12 cellular contexts compared by ENCODE assay signal in the genomic region with DNA sequence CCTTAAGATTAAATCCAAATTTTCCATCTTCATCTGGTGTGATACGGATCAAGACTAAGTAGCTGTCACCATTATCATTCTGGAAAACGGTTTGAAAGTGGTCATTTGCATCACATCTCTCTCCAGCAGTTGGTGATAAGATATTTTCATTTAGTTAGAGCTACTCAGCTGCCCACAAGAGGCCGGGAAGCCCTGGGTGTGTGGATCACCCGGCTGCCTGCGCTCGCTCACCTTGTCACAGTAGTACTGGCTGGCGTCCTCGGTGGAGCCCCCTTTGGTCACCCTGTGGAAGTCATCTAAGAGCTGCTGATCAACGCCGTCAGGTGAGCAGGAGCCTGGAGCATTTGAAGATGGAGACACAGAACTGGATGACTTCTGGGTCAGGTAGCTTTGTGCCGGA.
A peak's percentile ranks its signal among the peaks of the same experiment; 100 is the strongest.
DNase-seq lines count a peak whose midpoint lies in the region; ATAC-seq, FAIRE-seq and TF ChIP-seq lines count a peak whose summit lies in the region.
"Had no signal": no experiment of that assay in that cellular context is flagged by ENCODE, and none has a peak within 500 bp of the region (broad histone marks: within the 10 kb centered on the region; RNA-seq: fewer than 3 reads in every experiment).

No MANE protein-coding gene starts in this region.

- H2AK5ac ChIP-seq in H1 (ENCODE audit: low read depth, low read length) = no peak overlapping the region

- TF ChIP-seq RAD21 in HepG2 (CRISPR knock-in tag; IDR thresholded peaks at IDR 0.05) (no peak), H1 (IDR thresholded peaks at IDR 0.05 in 1 of 2, conservative IDR thresholded peaks at IDR 0.05 in 1 of 2; ENCODE audit: low read depth in 2 of 2, low read length in 2 of 2) (peak; percentile 37 to 44; a peak in 3 of 4 replicates)

- FAIRE-seq in HepG2 (lab: Jason Lieb, UNC) (no peak), H1 (lab: Jason Lieb, UNC) (no peak)

- H3K4me3 ChIP-seq in HepG2 (replicated peaks in 1 of 3; ENCODE audit: insufficient read depth in 1 of 3, low read depth in 2 of 3, low read length in 3 of 3) = no peak overlapping the region
- H3K4me3 ChIP-seq in right lobe of liver = no peak overlapping the region
- H3K4me3 ChIP-seq in NT2/D1 (ENCODE audit: insufficient read length, low read depth) = no peak overlapping the region
- H3K4me3 ChIP-seq in H1 (ENCODE audit: extremely low read depth in 1 of 4, insufficient read depth in 2 of 4, low read depth in 3 of 4, low read length in 4 of 4) = 0 out of 8 replicates have a peak overlapping the region, but pooled peaks of 1 of the 4 experiments have one; percentile 0
- H3K4me3 ChIP-seq in upper lobe of right lung = no peak overlapping the region
- H3K4me3 ChIP-seq: skin epidermis had no signal

- H3K56ac ChIP-seq in H1 (replicated peaks; ENCODE audit: insufficient read length, low read depth, low read length) = no peak overlapping the region

- in situ Hi-C loops in HepG2 (cut with HindIII; ENCODE audit: extremely low pct_ligation_motif_present, low pct_unique_long_range_greater_than_20kb) = no loop called here

- no peak overlapping the region for H3K4me2 ChIP-seq in HepG2 (ENCODE audit: low read depth, low read length)
- peak overlapping the region; percentile 18 to 30; a peak in 3 of 4 replicates for H3K4me2 ChIP-seq in H1 (ENCODE audit: insufficient read depth in 1 of 2, low read depth in 2 of 2, low read length in 2 of 2)

- no peak overlapping the region for H2BK20ac ChIP-seq in H1 (ENCODE audit: low read length)

- no peak overlapping the region for H2BK120ac ChIP-seq in H1 (replicated peaks; ENCODE audit: low read depth, low read length)

- H3K27ac ChIP-seq in HepG2 (ENCODE audit: extremely low read length, insufficient read depth, low read length) (no peak overlapping the region), right lobe of liver (no peak overlapping the region), H1 (ENCODE audit: low read depth, low read length) (no peak overlapping the region), upper lobe of right lung (no peak overlapping the region)
- H3K27ac ChIP-seq: skin epidermis had no signal

- peak; percentile 68 for ATAC-seq in HepG2
- no peak for ATAC-seq in right lobe of liver
- ATAC-seq in upper lobe of right lung = peak; percentile 11
- no peak for ATAC-seq in GM18511 (IDR thresholded peaks at IDR 0.05; ENCODE audit: unreplicated experiment)

- no peak overlapping the region for H3K23ac ChIP-seq in H1 (ENCODE audit: insufficient read length)

- H2BK5ac ChIP-seq in H1 (ENCODE audit: low read depth, low read length) = no peak overlapping the region

- no peak overlapping the region for H2BK12ac ChIP-seq in H1 (ENCODE audit: low read depth, low read length)

- TF ChIP-seq EP300 in HepG2 (IDR thresholded peaks at IDR 0.05; ENCODE audit: low read depth in 2 of 2, low read length in 2 of 2) = no peak
- no peak for TF ChIP-seq EP300 in HepG2 (CRISPR knock-in tag; IDR thresholded peaks at IDR 0.05; ENCODE audit: borderline replicate concordance)
- no peak for TF ChIP-seq EP300 in H1 (IDR thresholded peaks at IDR 0.05; ENCODE audit: borderline replicate concordance in 1 of 2, low read depth in 2 of 2, low read length in 2 of 2)

- WGBS in HepG2 (ENCODE audit: low lambda C conversion rate) = 88% methylated on average over 11 of the region's 11 CpGs
- 61% methylated on average over 3 of the region's 11 CpGs for WGBS in right lobe of liver (ENCODE audit: insufficient coverage, low coverage, low lambda C conversion rate, missing lambda C conversion rate)
- WGBS in H1 (ENCODE audit: extremely low coverage in 1 of 2, insufficient coverage in 1 of 2, insufficient read length in 1 of 2, insufficient replicate concordance in 2 of 2, low coverage in 1 of 2, low lambda C conversion rate in 2 of 2, missing lambda C conversion rate in 1 of 2), 2 experiments = 17% methylated on average over 11 of the region's 11 CpGs; no CpG with 5 or more reads in 1 of the 2 experiments

- H3K79me1 ChIP-seq in H1 (ENCODE audit: low read depth, low read length) = no peaks in the 10 kb centered on the region

- H3K79me2 ChIP-seq in HepG2 (ENCODE audit: insufficient read depth, low read length) (no peaks in the 10 kb centered on the region), H1 (ENCODE audit: control insufficient read depth in 1 of 2, insufficient read depth in 2 of 2, low read length in 2 of 2) (no peaks in the 10 kb centered on the region)

- no peak overlapping the region for H2AFZ ChIP-seq in HepG2 (ENCODE audit: low read length)
- no peak overlapping the region for H2AFZ ChIP-seq in H1 (ENCODE audit: low read length)

- H3K4ac ChIP-seq in H1 (replicated peaks; ENCODE audit: insufficient read length, low read depth, low read length) = no peak overlapping the region

- H3K36me3 ChIP-seq in HepG2 (replicated peaks in 1 of 2; ENCODE audit: control insufficient read depth in 1 of 2, insufficient read depth in 2 of 2, low read length in 2 of 2) = peaks cover 12 to 48% of the 10 kb centered on the region in 2 experiments; a peak in 4 of 5 replicates
- H3K36me3 ChIP-seq in right lobe of liver = peaks cover 0 to 69% (median 32%) of the 10 kb centered on the region in 4 donors
- peaks cover 5% of the 10 kb centered on the region for H3K36me3 ChIP-seq in NT2/D1 (ENCODE audit: insufficient read depth, insufficient read length, low read length)
- H3K36me3 ChIP-seq in H1 (ENCODE audit: control insufficient read depth in 2 of 4, insufficient read depth in 4 of 4, low read length in 3 of 4) = no peaks in the 10 kb centered on the region
- H3K36me3 ChIP-seq in upper lobe of right lung = peaks cover 8% of the 10 kb centered on the region

- POLR2A ChIA-PET in HepG2 (lab: Yijun Ruan, JAX) (no interaction called here), H1 (lab: Charles Lee; ENCODE audit: partially characterized antibody) (interaction anchor here (0.6 to 1.6 kb wide), 6 partner anchors 10 to 476 kb away, joined by 3 to 4 read pairs (median 3); a partner anchor contains a TSS)

- TF ChIP-seq POLR2A in HepG2 (IDR thresholded peaks at IDR 0.05; ENCODE audit: insufficient read depth in 1 of 2, low read depth in 2 of 2, low read length in 2 of 2) = no peak
- no peak for TF ChIP-seq POLR2A in right lobe of liver (IDR thresholded peaks at IDR 0.05)
- TF ChIP-seq POLR2A in H1 (IDR thresholded peaks at IDR 0.05; ENCODE audit: control extremely low read depth in 1 of 2, low read depth in 2 of 2, low read length in 2 of 2) = no peak

- intact Hi-C loops in HepG2 (cut with micrococcal nuclease; ENCODE audit: unreplicated experiment) (no loop called here), right lobe of liver (cut with DNase I) (no loop called here), upper lobe of right lung (cut with DNase I) (no loop called here)

- H3K9me3 ChIP-seq in HepG2 (ENCODE audit: low read length) = no peaks in the 10 kb centered on the region
- H3K9me3 ChIP-seq in right lobe of liver = no peaks in the 10 kb centered on the region
- H3K9me3 ChIP-seq in NT2/D1 (ENCODE audit: insufficient read depth, low read length) = no peaks in the 10 kb centered on the region
- no peaks in the 10 kb centered on the region for H3K9me3 ChIP-seq in H1 (ENCODE audit: insufficient read depth in 2 of 2, low read depth in 1 of 2, low read length in 1 of 2)
- H3K9me3 ChIP-seq in upper lobe of right lung = no peaks in the 10 kb centered on the region

- BruUV-seq in HepG2 (replicated peaks; lab: Mats Ljungman, UMichigan) = no TSS peak

- H3K4me1 ChIP-seq in HepG2 (ENCODE audit: insufficient read depth, low read length) (no peaks in the 10 kb centered on the region), right lobe of liver (no peaks in the 10 kb centered on the region), NT2/D1 (ENCODE audit: insufficient read depth, insufficient read length) (peaks cover 4% of the 10 kb centered on the region), H1 (replicated peaks in 1 of 4; ENCODE audit: control insufficient read depth in 3 of 4, insufficient read depth in 4 of 4, low read length in 3 of 4) (peaks cover 5 to 20% (median 12%) of the 10 kb centered on the region in 4 experiments; a peak in 5 of 7 replicates), upper lobe of right lung (no peaks in the 10 kb centered on the region)

- no peak overlapping the region for H4K91ac ChIP-seq in H1 (replicated peaks; ENCODE audit: insufficient read length, low read length)

- H3K27me3 ChIP-seq in HepG2 (ENCODE audit: control insufficient read depth in 1 of 2, insufficient read depth in 2 of 2, low read length in 2 of 2) (no peaks in the 10 kb centered on the region), right lobe of liver (no peaks in the 10 kb centered on the region), NT2/D1 (ENCODE audit: insufficient read depth, insufficient read length) (no peaks in the 10 kb centered on the region), H1 (replicated peaks in 1 of 4; ENCODE audit: control insufficient read depth in 3 of 4, extremely low read depth in 1 of 4, insufficient read depth in 3 of 4, low read length in 3 of 4) (no peaks in the 10 kb centered on the region), upper lobe of right lung (no peaks in the 10 kb centered on the region)

- no peak overlapping the region for H2BK15ac ChIP-seq in H1 (ENCODE audit: low read length)

- H4K20me1 ChIP-seq in HepG2 (ENCODE audit: insufficient read depth, low read length) (no peaks in the 10 kb centered on the region), H1 (replicated peaks in 1 of 2; ENCODE audit: control insufficient read depth in 1 of 2, insufficient read depth in 2 of 2, low read length in 2 of 2) (no peaks in the 10 kb centered on the region)

- no peak overlapping the region for H3K14ac ChIP-seq in H1 (ENCODE audit: insufficient read length)

- no peak overlapping the region for H3K9ac ChIP-seq in HepG2 (ENCODE audit: insufficient read depth, low read depth, low read length)
- no peak overlapping the region for H3K9ac ChIP-seq in NT2/D1 (ENCODE audit: insufficient read length, low read depth)
- H3K9ac ChIP-seq in H1 (replicated peaks in 1 of 4; ENCODE audit: extremely low read depth in 1 of 4, low read depth in 3 of 4, low read length in 3 of 4) = no peak overlapping the region

- peak overlapping the region; percentile 76 for H4K5ac ChIP-seq in H1 (ENCODE audit: insufficient read length, low read depth, low read length)

- TF ChIP-seq CTCF in HepG2 (CRISPR knock-in tag; IDR thresholded peaks at IDR 0.05) (no peak; the same call in 1 of the 2 replicates), right lobe of liver (IDR thresholded peaks at IDR 0.05) (no peak), H1 (IDR thresholded peaks at IDR 0.05; ENCODE audit: control extremely low read depth in 1 of 3, insufficient read depth in 1 of 3, low read depth in 1 of 3, low read length in 3 of 3) (peak; percentile 74 to 81 (median 78)), upper lobe of right lung (IDR thresholded peaks at IDR 0.05) (no peak)

- H3K23me2 ChIP-seq in H1 (ENCODE audit: low read depth, low read length) = no peaks in the 10 kb centered on the region

- no peak overlapping the region for H3K18ac ChIP-seq in H1 (ENCODE audit: extremely low read depth, low read length)

- DNase-seq in HepG2 (ENCODE audit: low spot score) (no peak), right lobe of liver (no peak), NT2/D1 (ENCODE audit: low read depth, low spot score) (peak; percentile 57), H1 (ENCODE audit: low read depth in 1 of 2, low spot score in 2 of 2) (peak; percentile 56 to 79), upper lobe of right lung (no peak), SHP77 (lab: John Stamatoyannopoulos, UW) (no peak), COLO829 (ENCODE audit: low spot score) (no peak)
- DNase-seq: CD4-positive, CD25-positive, alpha-beta regulatory T cell; immature natural killer cell; NCI-H2081 treated with DMSO at 0.1 percent for 48 hours had no signal

- CTCF ChIA-PET in HepG2 (lab: Yijun Ruan, JAX; ENCODE audit: low intra/inter-chr PET ratio, low total read pairs) = no interaction called here
- CTCF ChIA-PET in H1 (lab: Charles Lee; ENCODE audit: partially characterized antibody) = interaction anchor here (0.6 to 5.7 kb wide), 62 partner anchors 10 to 687 kb away, joined by 3 to 80 read pairs (median 5); a partner anchor contains a TSS

- no peak overlapping the region for H4K8ac ChIP-seq in H1 (ENCODE audit: extremely low read depth, insufficient read depth, low read length)

Comparison
In these comparisons a context has a peak if more than half of its experiments do, and no peak if none do; other contexts are left out.
1. ATAC-seq: peak in HepG2 (single experiment) and upper lobe of right lung (single experiment); none in right lobe of liver (0 of 4) and GM18511 (single experiment).
2. DNase-seq: peak in NT2/D1 (single experiment) and H1 (2 of 2); none in HepG2 (single experiment), right lobe of liver (0 of 3), upper lobe of right lung (single experiment), SHP77 (0 of 2) and COLO829 (single experiment).
3. CTCF ChIP-seq: peak in H1 (3 of 3); none in HepG2 (single experiment), right lobe of liver (0 of 4) and upper lobe of right lung (single experiment).